Comparison of ENCODE assay signal across 7 cellular contexts in the genomic region with DNA sequence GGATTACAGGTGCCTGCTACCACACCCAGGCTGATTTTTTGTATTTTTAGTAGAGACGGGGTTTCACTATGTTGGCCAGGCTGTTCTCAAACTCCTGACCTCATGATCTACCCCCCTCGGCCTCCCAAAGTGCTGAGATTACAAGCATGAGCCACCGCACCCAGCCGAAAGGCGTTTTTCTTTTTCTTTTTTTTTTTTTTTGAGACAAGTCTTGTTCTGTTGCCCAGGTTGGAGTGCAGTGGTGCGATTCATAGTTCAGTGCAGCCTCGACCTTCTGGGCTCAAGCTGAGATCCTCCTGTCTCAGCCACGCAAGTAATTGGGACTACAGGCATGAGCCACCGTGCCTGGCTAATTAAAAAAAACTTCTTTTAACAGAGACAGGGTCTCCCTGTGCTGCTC. TPM values are rescaled to one million over a fixed set of nuclear protein-coding genes. Genes with fewer than 3 reads are reported as not detected.
DNase-seq lines count a peak whose midpoint lies in the region; ATAC-seq, FAIRE-seq and TF ChIP-seq lines count a peak whose summit lies in the region.
"Not testable (repeated sequence)": the region's sequence is repeated elsewhere in the genome, so short reads cannot be mapped to it uniquely, and the experiment has no call there.

No MANE protein-coding gene starts in this region.

- H3K9me3 ChIP-seq in OCI-LY1 (ENCODE audit: low read length); astrocyte (ENCODE audit: insufficient read depth, low read depth, low read length); gastroesophageal sphincter; mesenchymal stem cell (ENCODE audit: control insufficient read depth, low read length); gastrocnemius medialis: not testable (repeated sequence)

- peaks cover 16% of the 10 kb centered on the region for H3K79me1 ChIP-seq in mesenchymal stem cell (replicated peaks; ENCODE audit: low read length, poor library complexity, severe bottlenecking)

- ATAC-seq in gastroesophageal sphincter, gastrocnemius medialis: not testable (repeated sequence)

- FAIRE-seq in astrocyte (lab: Jason Lieb, UNC): not testable (repeated sequence)

- H2BK12ac ChIP-seq in mesenchymal stem cell (ENCODE audit: low read length in 2 of 2): not testable (repeated sequence)

- H3K23ac ChIP-seq in mesenchymal stem cell (ENCODE audit: low read length in 2 of 2): not testable (repeated sequence)

- in situ Hi-C loops in gastrocnemius medialis (cut with MboI; ENCODE audit: low sequenced_read_pairs in 4 of 4): not testable (repeated sequence)

- H3K4me2 ChIP-seq in OCI-LY1 (ENCODE audit: low read length): peak overlapping the region; percentile 59
- peak overlapping the region; percentile 73 for H3K4me2 ChIP-seq in astrocyte (ENCODE audit: low read length)
- not testable (repeated sequence) for H3K4me2 ChIP-seq in mesenchymal stem cell (ENCODE audit: low read length, poor library complexity, severe bottlenecking)

- H2BK5ac ChIP-seq in mesenchymal stem cell (ENCODE audit: low read depth, low read length, poor library complexity, severe bottlenecking): not testable (repeated sequence)

- not testable (repeated sequence) for H4K20me1 ChIP-seq in OCI-LY1 (ENCODE audit: insufficient read depth, low read length)
- peaks cover 91% of the 10 kb centered on the region for H4K20me1 ChIP-seq in astrocyte (ENCODE audit: insufficient read depth, low read length)

- not testable (repeated sequence) for H3K27me3 ChIP-seq in OCI-LY1 (ENCODE audit: insufficient read depth, low read length); astrocyte (ENCODE audit: insufficient read depth, low read length); gastroesophageal sphincter; mesenchymal stem cell (ENCODE audit: control insufficient read depth in 1 of 2, insufficient read depth in 1 of 2, low read length in 2 of 2); gastrocnemius medialis

- not testable (repeated sequence) for H4K91ac ChIP-seq in mesenchymal stem cell (ENCODE audit: low read length)

- H3K4me1 Mint-ChIP-seq in activated T-cell treated with anti-CD3 and anti-CD28 coated beads, Interleukin-2, amount 50 U/mL, for 24 hours (ENCODE audit: low read depth): peaks cover 87% of the 10 kb centered on the region
- H3K4me1 Mint-ChIP-seq in astrocyte (ENCODE audit: low read depth, unreplicated experiment): peaks cover 45% of the 10 kb centered on the region

- not testable (repeated sequence) for H3K36me3 ChIP-seq in OCI-LY1 (ENCODE audit: insufficient read depth, low read length); astrocyte (ENCODE audit: insufficient read depth, low read length); gastroesophageal sphincter; mesenchymal stem cell (ENCODE audit: control insufficient read depth in 1 of 2, insufficient read depth in 2 of 2, low read depth in 1 of 2, low read length in 2 of 2); gastrocnemius medialis

- H3K9me3 Mint-ChIP-seq in activated T-cell treated with anti-CD3 and anti-CD28 coated beads, Interleukin-2, amount 50 U/mL, for 24 hours; astrocyte (ENCODE audit: unreplicated experiment): not testable (repeated sequence)

- peak; percentile 12 for DNase-seq in DMS 273 (lab: John Stamatoyannopoulos, UW; ENCODE audit: unreplicated experiment)
- not testable (repeated sequence) for DNase-seq in activated T-cell treated with anti-CD3 and anti-CD28 coated beads, Interleukin-2, amount 50 U/mL, for 24 hours; astrocyte (ENCODE audit: low read depth); mesenchymal stem cell; gastrocnemius medialis

- intact Hi-C loops in gastrocnemius medialis (cut with DNase I; ENCODE audit: low total_unique reads): loop anchor here (5.0 kb wide), 1 partner anchor 75 kb away; no protein-coding TSS in a partner anchor

- H2BK15ac ChIP-seq in mesenchymal stem cell (ENCODE audit: low read depth, poor library complexity, severe bottlenecking): not testable (repeated sequence)

- H3K79me2 ChIP-seq in OCI-LY1 (ENCODE audit: insufficient read depth, low read length) (peaks cover 94% of the 10 kb centered on the region), astrocyte (ENCODE audit: insufficient read depth, low read length) (peaks cover 87% of the 10 kb centered on the region)

- TF ChIP-seq EP300 in gastroesophageal sphincter (IDR thresholded peaks at IDR 0.05): not testable (repeated sequence)

- H2AFZ ChIP-seq in OCI-LY1 (ENCODE audit: low read length); astrocyte (ENCODE audit: low read depth, low read length); mesenchymal stem cell (ENCODE audit: low read depth, low read length): not testable (repeated sequence)

- H3K4me3 ChIP-seq in OCI-LY1 (ENCODE audit: low read depth, low read length, poor library complexity, severe bottlenecking) (peak overlapping the region; percentile 36), mesenchymal stem cell (ENCODE audit: insufficient read depth in 1 of 2, low read depth in 1 of 2, low read length in 2 of 2) (peak overlapping the region in 1 of 2 experiments; percentile 53)
- not testable (repeated sequence) for H3K4me3 ChIP-seq in astrocyte (ENCODE audit: insufficient read depth, low read depth, low read length); gastroesophageal sphincter; gastrocnemius medialis

- H3F3A ChIP-seq in OCI-LY1 (ENCODE audit: insufficient read depth, low read length): not testable (repeated sequence)

- H3K4ac ChIP-seq in mesenchymal stem cell (ENCODE audit: low read depth in 1 of 2, low read length in 2 of 2): not testable (repeated sequence)

- H2AK5ac ChIP-seq in mesenchymal stem cell (ENCODE audit: low read length, severe bottlenecking): not testable (repeated sequence)

- H4K8ac ChIP-seq in mesenchymal stem cell (ENCODE audit: low read length): not testable (repeated sequence)

- H3K27me3 Mint-ChIP-seq in activated T-cell treated with anti-CD3 and anti-CD28 coated beads, Interleukin-2, amount 50 U/mL, for 24 hours; astrocyte (ENCODE audit: low read depth, unreplicated experiment): not testable (repeated sequence)

- H3K18ac ChIP-seq in mesenchymal stem cell (ENCODE audit: low read depth in 1 of 2, low read length in 2 of 2): not testable (repeated sequence)

- H3K9me2 ChIP-seq in OCI-LY1 (ENCODE audit: low read depth, low read length): not testable (repeated sequence)

- not testable (repeated sequence) for H3K14ac ChIP-seq in mesenchymal stem cell (ENCODE audit: low read length in 2 of 2)

- H3K27ac ChIP-seq in OCI-LY1 (ENCODE audit: low read depth, low read length, poor library complexity, severe bottlenecking) (peak overlapping the region; percentile 78), astrocyte (ENCODE audit: low read depth, low read length) (peak overlapping the region; percentile 47), gastroesophageal sphincter (peak overlapping the region in 3 of 4 donors; percentile 66 to 85 (median 82)), mesenchymal stem cell (ENCODE audit: low read length, poor library complexity, severe bottlenecking) (peak overlapping the region; percentile 38), gastrocnemius medialis (peak overlapping the region in 3 of 4 donors; percentile 41 to 49 (median 45))

- peak overlapping the region; percentile 96 for H3K27ac Mint-ChIP-seq in activated T-cell treated with anti-CD3 and anti-CD28 coated beads, Interleukin-2, amount 50 U/mL, for 24 hours
- peak overlapping the region; percentile 34 for H3K27ac Mint-ChIP-seq in astrocyte (ENCODE audit: unreplicated experiment)

- peak overlapping the region; percentile 56; the same call in 1 of the 2 replicates for H3K9ac ChIP-seq in OCI-LY1 (ENCODE audit: low read length)
- not testable (repeated sequence) for H3K9ac ChIP-seq in astrocyte (ENCODE audit: low read length)
- peak overlapping the region; percentile 87 for H3K9ac ChIP-seq in mesenchymal stem cell (ENCODE audit: low read length)

- not testable (repeated sequence) for TF ChIP-seq POLR2A in gastroesophageal sphincter (IDR thresholded peaks at IDR 0.05); gastrocnemius medialis (IDR thresholded peaks at IDR 0.05)

- not testable (repeated sequence) for H2BK120ac ChIP-seq in mesenchymal stem cell (ENCODE audit: low read depth, low read length)

- peaks cover 92% of the 10 kb centered on the region for H3K4me1 ChIP-seq in OCI-LY1 (ENCODE audit: insufficient read depth, low read length, severe bottlenecking)
- H3K4me1 ChIP-seq in astrocyte (ENCODE audit: insufficient read depth, low read length): peaks cover 19% of the 10 kb centered on the region
- H3K4me1 ChIP-seq in gastroesophageal sphincter: peaks cover 8 to 87% (median 45%) of the 10 kb centered on the region in 3 donors
- peaks cover 13% of the 10 kb centered on the region for H3K4me1 ChIP-seq in mesenchymal stem cell (ENCODE audit: control insufficient read depth, insufficient read depth, low read depth, low read length)
- H3K4me1 ChIP-seq in gastrocnemius medialis: peaks cover 46 to 83% of the 10 kb centered on the region in 2 donors

- not testable (repeated sequence) for H3K36me3 Mint-ChIP-seq in activated T-cell treated with anti-CD3 and anti-CD28 coated beads, Interleukin-2, amount 50 U/mL, for 24 hours (ENCODE audit: low read depth); astrocyte (ENCODE audit: low read depth, unreplicated experiment)

- WGBS in gastroesophageal sphincter (ENCODE audit: low coverage in 1 of 2), 2 donors: 26 to 35% methylated on average over 5 to 6 of the region's 9 CpGs
- WGBS in mesenchymal stem cell: 85% methylated on average over 9 of the region's 9 CpGs

- TF ChIP-seq CTCF in OCI-LY1 (IDR thresholded peaks at IDR 0.05; ENCODE audit: low read length); astrocyte (IDR thresholded peaks at IDR 0.05; ENCODE audit: insufficient read depth, low read depth, low read length); gastroesophageal sphincter (IDR thresholded peaks at IDR 0.05); gastrocnemius medialis (IDR thresholded peaks at IDR 0.05 in 4 of 5, conservative IDR thresholded peaks at IDR 0.05 in 1 of 5): not testable (repeated sequence)

- H3K4me3 Mint-ChIP-seq in activated T-cell treated with anti-CD3 and anti-CD28 coated beads, Interleukin-2, amount 50 U/mL, for 24 hours; astrocyte (ENCODE audit: unreplicated experiment): not testable (repeated sequence)

RNA-seq across cellular contexts. Expression of a gene that starts 19.7 kb away (rescaled TPM):
- total RNA-seq in astrocyte (45.2 and 51.2 TPM in 2 replicates), gastroesophageal sphincter (10 to 100 TPM; 32.4 to 71.2 (median 60.7) TPM), gastrocnemius medialis (10 to 100 TPM; 31.9 to 76.7 (median 57.0) TPM)
- polyA plus RNA-seq in mesenchymal stem cell (2013, experiment 1 of 2): 5.6 TPM
- polyA plus RNA-seq in mesenchymal stem cell (2013, experiment 2 of 2): 4.9 TPM
